ENCODE assay signal across 8 cellular contexts in genomic region chr10:24951201-24952145, GRCh38. TPM values are rescaled to one million over a fixed set of nuclear protein-coding genes. Genes with fewer than 3 reads are reported as not detected.
DNase-seq lines count a peak whose midpoint lies in the region; ATAC-seq lines count a peak whose summit lies in the region.

No MANE protein-coding gene starts in this region.

- no peaks in the 10 kb centered on the region for H3K27me3 ChIP-seq in stomach smooth muscle (ENCODE audit: control insufficient read depth in 1 of 2, insufficient read depth in 2 of 2, low read length in 2 of 2)

- DNase-seq in AG08395 (ENCODE audit: low spot score), result peak; percentile 16
- DNase-seq in NCI-H774 (lab: John Stamatoyannopoulos, UW), result peak; percentile 30
- peak; percentile 45 for DNase-seq in cerebellum (ENCODE audit: low spot score)
- DNase-seq in kidney tubule cell (ENCODE audit: low spot score), result peak; percentile 12

- peak overlapping the region; percentile 49 for H3K27ac ChIP-seq in stomach smooth muscle (ENCODE audit: low read length)

- ATAC-seq in GM18502 (IDR thresholded peaks at IDR 0.05; ENCODE audit: poor library complexity, unreplicated experiment), result peak; percentile 15
- no peak for ATAC-seq in GM18858 (IDR thresholded peaks at IDR 0.05; ENCODE audit: unreplicated experiment)
- ATAC-seq in HG02973 (IDR thresholded peaks at IDR 0.05; ENCODE audit: unreplicated experiment), result no peak

- H3K36me3 ChIP-seq in stomach smooth muscle (ENCODE audit: control insufficient read depth in 2 of 2, insufficient read depth in 2 of 2, low read length in 2 of 2), result no peaks in the 10 kb centered on the region

- H3K9ac ChIP-seq in stomach smooth muscle (ENCODE audit: low read length in 2 of 2), result peak overlapping the region; percentile 54 to 74

- H3K4me1 ChIP-seq in stomach smooth muscle (ENCODE audit: control insufficient read depth, insufficient read depth, low read length), result peaks cover 16% of the 10 kb centered on the region

- peak overlapping the region; percentile 56 to 78 for H3K4me3 ChIP-seq in stomach smooth muscle (ENCODE audit: low read length in 2 of 2)

- no peaks in the 10 kb centered on the region for H3K9me3 ChIP-seq in stomach smooth muscle (ENCODE audit: control insufficient read depth in 2 of 2, low read length in 2 of 2)

RNA-seq across cellular contexts. Expression of gene PRTFDC1, which starts 0.9 kb away (rescaled TPM):
- 24.3 TPM for total RNA-seq in cerebellum
